ENCODE assay signal across 26 cellular contexts in genomic region chr10:79351332-79351731, GRCh38.
"Had no signal": no experiment of that assay in that cellular context is flagged by ENCODE, and none has a peak within 500 bp of the region (broad histone marks: within the 10 kb centered on the region; RNA-seq: fewer than 3 reads in every experiment).

No MANE protein-coding gene starts in this region.

- H3K27me3 Mint-ChIP-seq: activated CD4-positive, alpha-beta T cell treated with anti-CD3 and anti-CD28 coated beads for 36 hours; activated CD8-positive, alpha-beta T cell treated with anti-CD3 and anti-CD28 coated beads for 36 hours; activated naive CD8-positive, alpha-beta T cell had no signal

- H3K9me3 ChIP-seq: adrenal gland, ascending aorta, ovary, psoas muscle, right atrium auricular region, stomach, suprapubic skin, tibial nerve had no signal

- H3K9me3 Mint-ChIP-seq: activated CD8-positive, alpha-beta T cell treated with anti-CD3 and anti-CD28 coated beads for 36 hours; neural crest cell; T-helper 1 cell treated with Interleukin-12 subunit alpha and Interleukin-12 subunit beta and Interleukin-4 antibody, amounts not matched to agents 30 μg/mL and 1 μg/mL, for 36 hours had no signal

- H3K27ac ChIP-seq: ascending aorta, brain microvascular endothelial cell, hepatocyte, ovary, psoas muscle, right atrium auricular region, stomach, suprapubic skin, tibial nerve had no signal

- H3K27me3 ChIP-seq: adrenal gland, ascending aorta, brain microvascular endothelial cell, hepatocyte, ovary, right atrium auricular region, stomach, suprapubic skin, tibial nerve had no signal

- H3K4me3 Mint-ChIP-seq: activated CD4-positive, alpha-beta T cell treated with anti-CD3 and anti-CD28 coated beads for 36 hours; activated CD8-positive, alpha-beta T cell treated with anti-CD3 and anti-CD28 coated beads for 36 hours; activated naive CD8-positive, alpha-beta T cell; T-helper 1 cell treated with Interleukin-12 subunit alpha and Interleukin-12 subunit beta and Interleukin-4 antibody, amounts not matched to agents 30 μg/mL and 1 μg/mL, for 36 hours; WTC11 had no signal

- H3K36me3 ChIP-seq: ovary had no signal

- H3K4me3 ChIP-seq: adrenal gland, ascending aorta, hepatocyte, ovary, psoas muscle, right atrium auricular region, suprapubic skin, tibial nerve had no signal

- ATAC-seq: activated CD4-positive, alpha-beta T cell treated with anti-CD3 and anti-CD28 coated beads for 36 hours; activated CD8-positive, alpha-beta T cell treated with anti-CD3 and anti-CD28 coated beads for 36 hours; left ventricle myocardium superior; psoas muscle; WTC11 had no signal

- DNase-seq: activated CD4-positive, alpha-beta T cell treated with anti-CD3 and anti-CD28 coated beads for 36 hours; activated CD8-positive, alpha-beta T cell treated with anti-CD3 and anti-CD28 coated beads for 36 hours; activated gamma-delta T cell treated with Interleukin-2 at 50 U/mL for 16 hours; activated T-cell treated with anti-CD3 and anti-CD28 coated beads, Interleukin-2, amount 50 U/mL, for 1 hour; brain microvascular endothelial cell; caudate nucleus; effector memory CD4-positive, alpha-beta T cell; foreskin melanocyte; glutamatergic neuron; left ventricle myocardium superior; ovary; psoas muscle; stimulated activated CD4-positive, alpha-beta T cell treated with anti-CD3 and anti-CD28 coated beads, Interleukin-12 subunit alpha, Interleukin-12 subunit beta, amount 100 ng/mL, for 4 hours; stimulated activated CD4-positive, alpha-beta T cell treated with anti-CD3 and anti-CD28 coated beads, Interleukin-4, amount 100 ng/mL, for 4 hours; stomach; T1000 had no signal

- H3K27ac Mint-ChIP-seq: activated CD4-positive, alpha-beta T cell treated with anti-CD3 and anti-CD28 coated beads for 36 hours; T-helper 1 cell treated with Interleukin-12 subunit alpha and Interleukin-12 subunit beta and Interleukin-4 antibody, amounts not matched to agents 30 μg/mL and 1 μg/mL, for 36 hours; WTC11 had no signal
